ENCODE assay signal across 11 cellular contexts in the genomic region with DNA sequence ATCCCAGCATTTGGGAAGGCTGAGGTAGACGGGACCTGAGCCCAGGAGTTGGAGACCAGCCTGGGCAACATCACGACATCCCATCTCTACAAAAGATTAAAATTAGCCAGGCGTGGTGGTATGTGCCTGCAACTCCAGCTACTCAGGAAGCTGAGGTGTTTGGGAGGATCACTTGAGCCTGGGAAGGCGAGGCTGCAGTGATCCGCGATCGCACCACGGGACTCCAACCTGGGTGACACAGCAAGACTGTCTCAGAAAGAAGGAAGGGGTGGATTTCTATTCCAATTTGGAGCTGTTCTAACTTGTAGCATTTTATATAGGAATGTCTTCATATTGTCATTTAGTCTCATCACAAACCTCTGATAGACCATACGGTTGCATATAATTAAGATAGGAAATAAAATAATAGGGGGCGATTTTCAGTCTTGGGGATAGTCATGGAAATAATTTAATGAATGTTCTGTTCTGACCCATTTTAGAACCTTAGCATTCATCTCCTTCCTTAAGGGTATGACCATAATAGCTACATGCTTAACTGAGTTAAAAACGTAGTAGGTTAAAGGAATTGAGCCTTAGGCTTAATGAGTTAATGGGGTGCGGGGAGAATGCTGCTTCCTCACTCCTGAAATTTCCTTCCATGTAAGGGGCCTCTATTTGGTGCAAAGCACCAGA.
DNase-seq lines count a peak whose midpoint lies in the region; ATAC-seq and TF ChIP-seq lines count a peak whose summit lies in the region.
"Had no signal": no experiment of that assay in that cellular context is flagged by ENCODE, and none has a peak within 500 bp of the region (broad histone marks: within the 10 kb centered on the region; RNA-seq: fewer than 3 reads in every experiment).

No MANE protein-coding gene starts in this region.

- H2AFZ ChIP-seq in KMS-11 (ENCODE audit: low read depth) = 0 out of 2 replicates have a peak overlapping the region, but pooled peaks have one; percentile 78

- no peaks in the 10 kb centered on the region for H3K79me2 ChIP-seq in KMS-11 (ENCODE audit: insufficient read depth, low read depth)

- H3K27me3 ChIP-seq in KMS-11 (ENCODE audit: insufficient read depth, low read depth) = no peaks in the 10 kb centered on the region
- no peaks in the 10 kb centered on the region for H3K27me3 ChIP-seq in thyroid gland

- H3K27ac ChIP-seq in KMS-11 = no peak overlapping the region
- peak overlapping the region in 2 of 3 donors; percentile 5 to 69 for H3K27ac ChIP-seq in thyroid gland

- no peak for TF ChIP-seq CTCF in KMS-11 (conservative IDR thresholded peaks at IDR 0.05; ENCODE audit: low read depth, low read length)
- TF ChIP-seq CTCF in MCF 10A (IDR thresholded peaks at IDR 0.05; ENCODE audit: unreplicated experiment) = no peak
- TF ChIP-seq CTCF in thyroid gland (IDR thresholded peaks at IDR 0.05) = no peak

- POLR2A ChIA-PET in MCF 10A (lab: Yijun Ruan, JAX) = interaction anchor here (0.7 to 2.7 kb wide), 10 partner anchors 8 to 125 kb away, joined by 3 to 22 read pairs (median 6); a partner anchor contains a TSS

- H3K4me1 Mint-ChIP-seq in MCF 10A (ENCODE audit: insufficient read depth, unreplicated experiment) (peaks cover 25% of the 10 kb centered on the region), memory B cell (peaks cover 5% of the 10 kb centered on the region)

- CTCF ChIA-PET in MCF 10A (lab: Yijun Ruan, JAX) = interaction anchor here (0.6 to 1.2 kb wide), 5 partner anchors 16 to 261 kb away, joined by 3 to 5 read pairs (median 3); no protein-coding TSS in a partner anchor

- no peak for ATAC-seq in memory B cell (ENCODE audit: low read depth)
- ATAC-seq: HepG2 had no signal

- peaks cover 9% of the 10 kb centered on the region for H3K4me1 ChIP-seq in KMS-11 (ENCODE audit: low read depth, poor library complexity, severe bottlenecking)
- H3K4me1 ChIP-seq in thyroid gland = peaks cover 5 to 15% of the 10 kb centered on the region in 2 donors

- no peaks in the 10 kb centered on the region for H3K27me3 Mint-ChIP-seq in MCF 10A (ENCODE audit: insufficient read depth, unreplicated experiment)
- peaks cover 10% of the 10 kb centered on the region for H3K27me3 Mint-ChIP-seq in memory B cell

- H3K36me3 Mint-ChIP-seq in MCF 10A (ENCODE audit: insufficient read depth, unreplicated experiment) = no peaks in the 10 kb centered on the region
- H3K36me3 Mint-ChIP-seq in memory B cell = peaks cover 2% of the 10 kb centered on the region

- intact Hi-C loops in MCF 10A (cut with micrococcal nuclease) (loop anchor here (1.0 kb wide), 1 partner anchor 115 kb away; a partner anchor contains a TSS), thyroid gland (cut with DNase I) (loop anchor here (10.0 kb wide), 1 partner anchor 264 kb away; no protein-coding TSS in a partner anchor)

- H3K27ac Mint-ChIP-seq in MCF 10A (ENCODE audit: low read depth, unreplicated experiment) (peak overlapping the region; percentile 74), memory B cell (no peak overlapping the region)
- H3K27ac Mint-ChIP-seq: T-cell had no signal

- WGBS in thyroid gland, 2 donors = 59 to 82% methylated on average over 12 of the region's 12 CpGs

- no peaks in the 10 kb centered on the region for H3K36me3 ChIP-seq in KMS-11 (ENCODE audit: insufficient read depth)
- H3K36me3 ChIP-seq in thyroid gland = no peaks in the 10 kb centered on the region

- no peak for TF ChIP-seq POLR2A in thyroid gland (IDR thresholded peaks at IDR 0.05)

- BruUV-seq in MCF 10A (replicated peaks; lab: Mats Ljungman, UMichigan) = TSS peak; percentile 74

- H3K9ac ChIP-seq in KMS-11 = no peak overlapping the region

- H3K4me3 ChIP-seq in KMS-11 (IDR thresholded peaks at IDR 0.05; ENCODE audit: insufficient read depth, low read depth, low read length) (no peak overlapping the region), thyroid gland (replicated peaks in 1 of 3) (no peak overlapping the region)

- H3K4me2 ChIP-seq in KMS-11 = no peak overlapping the region

- H3K9me3 Mint-ChIP-seq in MCF 10A (ENCODE audit: unreplicated experiment) (peaks cover 3% of the 10 kb centered on the region), memory B cell (peaks cover 1% of the 10 kb centered on the region)

- no peaks in the 10 kb centered on the region for H3K9me3 ChIP-seq in thyroid gland

- peak overlapping the region; percentile 69 for H3K4me3 Mint-ChIP-seq in MCF 10A (ENCODE audit: unreplicated experiment)
- peak overlapping the region; percentile 21 for H3K4me3 Mint-ChIP-seq in memory B cell

- H4K20me1 ChIP-seq in KMS-11 (ENCODE audit: insufficient read depth) = no peaks in the 10 kb centered on the region

- peak; percentile 30 for DNase-seq in MCF 10A (ENCODE audit: unreplicated experiment)
- no peak for DNase-seq in memory B cell (ENCODE audit: low spot score in 2 of 2)
- DNase-seq in thyroid gland = peak; percentile 58 to 75
- DNase-seq in HUDEP-2 (lab: John Stamatoyannopoulos, UW; ENCODE audit: unreplicated experiment in 76 of 76) = no peak
- no peak for DNase-seq in SIG-M5 treated with dmso at 0.1 percent for 504 hours (lab: John Stamatoyannopoulos, UW; ENCODE audit: unreplicated experiment)
- no peak for DNase-seq in NOMO-1 treated with DMSO at 0.1 percent for 48 hours (lab: John Stamatoyannopoulos, UW; ENCODE audit: unreplicated experiment)
- no peak for DNase-seq in DMS79 treated with DMSO at 0.1 percent for 48 hours (lab: John Stamatoyannopoulos, UW)
- DNase-seq: activated CD4-positive, alpha-beta T cell treated with anti-CD3 and anti-CD28 coated beads, Interleukin-2, amount 50 U/mL, for 4 hours had no signal

Comparison
In these comparisons a context has a peak if more than half of its experiments do, and no peak if none do; other contexts are left out.
1. DNase-seq: peak in MCF 10A (single experiment) and thyroid gland (2 of 2); none in memory B cell (0 of 2), HUDEP-2 (0 of 76), SIG-M5 treated with dmso at 0.1 percent for 504 hours (single experiment), NOMO-1 treated with DMSO at 0.1 percent for 48 hours (single experiment) and DMS79 treated with DMSO at 0.1 percent for 48 hours (single experiment).